In genomic region chr11:78946945-78947914, GRCh38 we compare ENCODE assay signal across 26 cellular contexts.
A peak's percentile ranks its signal among the peaks of the same experiment; 100 is the strongest.
DNase-seq lines count a peak whose midpoint lies in the region; ATAC-seq, FAIRE-seq and TF ChIP-seq lines count a peak whose summit lies in the region.
"Had no signal": no experiment of that assay in that cellular context is flagged by ENCODE, and none has a peak within 500 bp of the region (broad histone marks: within the 10 kb centered on the region; RNA-seq: fewer than 3 reads in every experiment).

No MANE protein-coding gene starts in this region.

- H2BK20ac ChIP-seq in H9 (ENCODE audit: low read depth, low read length, poor library complexity, severe bottlenecking) (no peak overlapping the region), H1 (ENCODE audit: low read length) (peak overlapping the region; percentile 81; the same call in 1 of the 2 replicates)

- H3K79me2 ChIP-seq in H9 (ENCODE audit: insufficient read depth, low read length) (no peaks in the 10 kb centered on the region; the same call in 1 of the 2 replicates), H1 (ENCODE audit: control insufficient read depth in 1 of 2, insufficient read depth in 2 of 2, low read length in 2 of 2) (no peaks in the 10 kb centered on the region)

- H2BK5ac ChIP-seq in H9 (ENCODE audit: insufficient read length, low read length) (no peak overlapping the region), H1 (ENCODE audit: low read depth, low read length) (no peak overlapping the region)

- H3K56ac ChIP-seq in H9 (ENCODE audit: insufficient read length, low read depth, low read length) (no peak overlapping the region), H1 (replicated peaks; ENCODE audit: insufficient read length, low read depth, low read length) (no peak overlapping the region)

- no peak for FAIRE-seq in H1 (lab: Jason Lieb, UNC)
- FAIRE-seq: G401.6, islet of Langerhans, RCC 7860, TTC549 had no signal

- intact Hi-C loops in mucosa of descending colon (cut with DNase I, micrococcal nuclease) (no loop called here), sciatic nerve (cut with DNase I) (no loop called here)

- H3K14ac ChIP-seq in H9 (ENCODE audit: insufficient read depth, low read length), result 0 out of 2 replicates have a peak overlapping the region, but pooled peaks have one; percentile 64
- H3K14ac ChIP-seq in H1 (ENCODE audit: insufficient read length), result no peak overlapping the region

- no peak for TF ChIP-seq EP300 in H1 (IDR thresholded peaks at IDR 0.05; ENCODE audit: borderline replicate concordance in 1 of 2, low read depth in 2 of 2, low read length in 2 of 2)

- DNase-seq in AG09309 (ENCODE audit: low read depth) (peak; percentile 86), H9 (no peak), H1 (ENCODE audit: low read depth in 1 of 2, low spot score in 2 of 2) (no peak), mucosa of descending colon (peak in 1 of 3 donors; percentile 23), MV-4-11 (lab: John Stamatoyannopoulos, UW) (no peak), sciatic nerve (ENCODE audit: low spot score) (no peak)
- DNase-seq: activated CD4-positive, alpha-beta T cell treated with anti-CD3 and anti-CD28 coated beads, Interleukin-2, amount 10 ng/mL, durations not matched to agents 7 days and 5 days; activated naive CD4-positive, alpha-beta T cell treated with anti-CD3 and anti-CD28 coated beads, Interleukin-2, amount 50 U/mL, for 16 hours; activated T-cell treated with anti-CD3 and anti-CD28 coated beads for 4 hours; cortex of kidney; erythroblast; heart right ventricle; KBM-7; NCI-H1048; NCI-H2107; NCI-H82; retina; stomach; SW 1271 had no signal

- H3K4me3 Mint-ChIP-seq in H9, result no peak overlapping the region
- H3K4me3 Mint-ChIP-seq: activated CD4-positive, alpha-beta T cell treated with anti-CD3 and anti-CD28 coated beads, Interleukin-2, amount 10 ng/mL, durations not matched to agents 7 days and 5 days had no signal

- no peak for TF ChIP-seq POLR2A in H1 (IDR thresholded peaks at IDR 0.05; ENCODE audit: control extremely low read depth in 1 of 2, low read depth in 2 of 2, low read length in 2 of 2)

- TF ChIP-seq CTCF in AG09309 (IDR thresholded peaks at IDR 0.05; ENCODE audit: control insufficient read depth, insufficient read depth, low read depth, low read length, missing control alignments), result no peak
- no peak for TF ChIP-seq CTCF in H9 (conservative IDR thresholded peaks at IDR 0.05)
- no peak for TF ChIP-seq CTCF in H1 (IDR thresholded peaks at IDR 0.05; ENCODE audit: control extremely low read depth in 1 of 3, insufficient read depth in 1 of 3, low read depth in 1 of 3, low read length in 3 of 3)
- no peak for TF ChIP-seq CTCF in mucosa of descending colon (IDR thresholded peaks at IDR 0.05)

- no peak overlapping the region for H3K23ac ChIP-seq in H9 (ENCODE audit: insufficient read length, low read depth, low read length)
- no peak overlapping the region for H3K23ac ChIP-seq in H1 (ENCODE audit: insufficient read length)

- H3K4me1 ChIP-seq in H9 (ENCODE audit: insufficient read depth, low read length) (no peaks in the 10 kb centered on the region), H1 (replicated peaks in 1 of 4; ENCODE audit: control insufficient read depth in 3 of 4, insufficient read depth in 4 of 4, low read length in 3 of 4) (peaks cover 0 to 11% (median 3%) of the 10 kb centered on the region in 4 experiments; a peak in 3 of 7 replicates), mucosa of descending colon (ENCODE audit: low read depth) (no peaks in the 10 kb centered on the region)
- H3K4me1 ChIP-seq: stomach had no signal

- no peaks in the 10 kb centered on the region for H3K9me3 Mint-ChIP-seq in H9
- H3K9me3 Mint-ChIP-seq: activated CD4-positive, alpha-beta T cell treated with anti-CD3 and anti-CD28 coated beads, Interleukin-2, amount 10 ng/mL, durations not matched to agents 7 days and 5 days had no signal

- H4K91ac ChIP-seq in H9 (ENCODE audit: insufficient read length, low read depth, low read length) (no peak overlapping the region), H1 (replicated peaks; ENCODE audit: insufficient read length, low read length) (no peak overlapping the region)

- H4K20me1 ChIP-seq in H9 (ENCODE audit: control insufficient read depth, insufficient read depth, insufficient read length) (no peaks in the 10 kb centered on the region), H1 (replicated peaks in 1 of 2; ENCODE audit: control insufficient read depth in 1 of 2, insufficient read depth in 2 of 2, low read length in 2 of 2) (peaks cover 0 to 3% of the 10 kb centered on the region in 2 experiments)

- H3K4ac ChIP-seq in H9 (ENCODE audit: low read depth, low read length) (no peak overlapping the region), H1 (replicated peaks; ENCODE audit: insufficient read length, low read depth, low read length) (no peak overlapping the region)

- ATAC-seq in mucosa of descending colon (peak; percentile 19), HG03354 (IDR thresholded peaks at IDR 0.05; ENCODE audit: poor library complexity, severe bottlenecking, unreplicated experiment) (no peak), sciatic nerve (no peak), GM21723 (IDR thresholded peaks at IDR 0.05; ENCODE audit: unreplicated experiment) (no peak)
- ATAC-seq: heart right ventricle had no signal

- CTCF ChIA-PET in H1 (lab: Charles Lee; ENCODE audit: partially characterized antibody), result interaction anchor here (0.7 to 1.7 kb wide), 3 partner anchors 8 to 116 kb away, joined by 3 read pairs; no protein-coding TSS in a partner anchor

- H3K4me1 Mint-ChIP-seq in H9, result peaks cover 24 to 38% of the 10 kb centered on the region in 2 experiments
- H3K4me1 Mint-ChIP-seq: activated CD4-positive, alpha-beta T cell treated with anti-CD3 and anti-CD28 coated beads, Interleukin-2, amount 10 ng/mL, durations not matched to agents 7 days and 5 days had no signal

- H2BK120ac ChIP-seq in H9 (ENCODE audit: low read depth, low read length, poor library complexity, severe bottlenecking), result no peak overlapping the region
- H2BK120ac ChIP-seq in H1 (replicated peaks; ENCODE audit: low read depth, low read length), result no peak overlapping the region

- WGBS in H9 (ENCODE audit: extremely low coverage, insufficient read length, low lambda C conversion rate), result no CpG with 5 or more reads among the region's 10 CpGs
- WGBS in H1 (ENCODE audit: extremely low coverage in 1 of 2, insufficient coverage in 1 of 2, insufficient read length in 1 of 2, insufficient replicate concordance in 2 of 2, low coverage in 1 of 2, low lambda C conversion rate in 2 of 2, missing lambda C conversion rate in 1 of 2), 2 experiments, result 90% methylated on average over 10 of the region's 10 CpGs; no CpG with 5 or more reads in 1 of the 2 experiments

- no peak for TF ChIP-seq RAD21 in H1 (IDR thresholded peaks at IDR 0.05 in 1 of 2, conservative IDR thresholded peaks at IDR 0.05 in 1 of 2; ENCODE audit: low read depth in 2 of 2, low read length in 2 of 2)

- H2BK12ac ChIP-seq in H9 (ENCODE audit: insufficient read length, low read depth, low read length), result no peak overlapping the region
- no peak overlapping the region for H2BK12ac ChIP-seq in H1 (ENCODE audit: low read depth, low read length)

- H3K36me3 ChIP-seq in H1 (ENCODE audit: control insufficient read depth in 2 of 4, insufficient read depth in 4 of 4, low read length in 3 of 4) (no peaks in the 10 kb centered on the region; a peak in 1 of 8 replicates), mucosa of descending colon (ENCODE audit: low read depth) (no peaks in the 10 kb centered on the region)
- H3K36me3 ChIP-seq: heart right ventricle, stomach had no signal

- H2BK15ac ChIP-seq in H9 (ENCODE audit: low read depth, low read length) (no peak overlapping the region), H1 (ENCODE audit: low read length) (0 out of 2 replicates have a peak overlapping the region, but pooled peaks have one; percentile 33)

- H3K18ac ChIP-seq in H9 (ENCODE audit: insufficient read length, low read depth, low read length) (no peak overlapping the region), H1 (ENCODE audit: extremely low read depth, low read length) (no peak overlapping the region)

- peaks cover 0 to 5% (median 0%) of the 10 kb centered on the region in 3 experiments; a peak in 3 of 7 replicates for H3K36me3 Mint-ChIP-seq in H9 (ENCODE audit: insufficient read depth in 1 of 3, low read depth in 3 of 3)

- H3K9me3 ChIP-seq in H9 (ENCODE audit: control insufficient read depth, low read depth, low read length) (no peaks in the 10 kb centered on the region), H1 (ENCODE audit: insufficient read depth in 2 of 2, low read depth in 1 of 2, low read length in 1 of 2) (no peaks in the 10 kb centered on the region), mucosa of descending colon (no peaks in the 10 kb centered on the region)
- H3K9me3 ChIP-seq: stomach had no signal

- no peaks in the 10 kb centered on the region for H3K79me1 ChIP-seq in H9 (ENCODE audit: insufficient read depth, low read depth, low read length, poor library complexity, severe bottlenecking)
- H3K79me1 ChIP-seq in H1 (ENCODE audit: low read depth, low read length), result no peaks in the 10 kb centered on the region

- H3K4me3 ChIP-seq in AG09309 (ENCODE audit: control insufficient read depth, low read depth, low read length) (no peak overlapping the region), H1 (ENCODE audit: extremely low read depth in 1 of 4, insufficient read depth in 2 of 4, low read depth in 3 of 4, low read length in 4 of 4) (no peak overlapping the region), mucosa of descending colon (no peak overlapping the region)
- H3K4me3 ChIP-seq: heart right ventricle, stomach had no signal

- H3K27me3 ChIP-seq in H9 (ENCODE audit: insufficient read depth, low read length) (no peaks in the 10 kb centered on the region), H1 (replicated peaks in 1 of 4; ENCODE audit: control insufficient read depth in 3 of 4, extremely low read depth in 1 of 4, insufficient read depth in 3 of 4, low read length in 3 of 4) (no peaks in the 10 kb centered on the region; a peak in 1 of 7 replicates)

- no peak overlapping the region for H4K5ac ChIP-seq in H9 (ENCODE audit: insufficient read length, low read depth, low read length)
- no peak overlapping the region for H4K5ac ChIP-seq in H1 (ENCODE audit: insufficient read length, low read depth, low read length)

- POLR2A ChIA-PET in H1 (lab: Charles Lee; ENCODE audit: partially characterized antibody), result interaction anchor here (1.9 kb wide), 1 partner anchor 17 kb away, joined by 5 read pairs; no protein-coding TSS in a partner anchor

- H3K4me2 ChIP-seq in H9 (ENCODE audit: insufficient read depth, insufficient read length, low read length), result no peak overlapping the region
- no peak overlapping the region for H3K4me2 ChIP-seq in H1 (ENCODE audit: insufficient read depth in 1 of 2, low read depth in 2 of 2, low read length in 2 of 2)

- peaks cover 28% of the 10 kb centered on the region for H3K27me3 Mint-ChIP-seq in H9 (ENCODE audit: low read depth)

- H2AK5ac ChIP-seq in H9 (ENCODE audit: insufficient read length, low read length), result no peak overlapping the region
- H2AK5ac ChIP-seq in H1 (ENCODE audit: low read depth, low read length), result no peak overlapping the region

- H3T11ph ChIP-seq in H9 (ENCODE audit: low read length), result no peak overlapping the region

- no peak overlapping the region for H3K27ac ChIP-seq in H9 (ENCODE audit: insufficient read length, low read depth, low read length)
- H3K27ac ChIP-seq in H1 (ENCODE audit: low read depth, low read length), result no peak overlapping the region
- H3K27ac ChIP-seq: heart right ventricle, HL-60, stomach had no signal

- no peak overlapping the region for H3K27ac Mint-ChIP-seq in H9
- H3K27ac Mint-ChIP-seq: activated CD4-positive, alpha-beta T cell treated with anti-CD3 and anti-CD28 coated beads, Interleukin-2, amount 10 ng/mL, durations not matched to agents 7 days and 5 days had no signal

- H3K9ac ChIP-seq in H9 (ENCODE audit: extremely low read depth, insufficient read length, low read length), result no peak overlapping the region
- no peak overlapping the region for H3K9ac ChIP-seq in H1 (replicated peaks in 1 of 4; ENCODE audit: extremely low read depth in 1 of 4, low read depth in 3 of 4, low read length in 3 of 4)

- no peak overlapping the region for H4K8ac ChIP-seq in H9 (replicated peaks; ENCODE audit: insufficient read length, low read depth, low read length)
- H4K8ac ChIP-seq in H1 (ENCODE audit: extremely low read depth, insufficient read depth, low read length), result no peak overlapping the region

- no peaks in the 10 kb centered on the region for H3K23me2 ChIP-seq in H9 (ENCODE audit: insufficient read length, low read depth, low read length, poor library complexity, severe bottlenecking)
- H3K23me2 ChIP-seq in H1 (ENCODE audit: low read depth, low read length), result no peaks in the 10 kb centered on the region

- H2AFZ ChIP-seq in H9 (ENCODE audit: low read length) (no peak overlapping the region), H1 (ENCODE audit: low read length) (no peak overlapping the region)
